In genomic region chr6:153002613-153003293, GRCh38 we compare ENCODE assay signal across 8 cellular contexts. TPM values are rescaled to one million over a fixed set of nuclear protein-coding genes. Genes with fewer than 3 reads are reported as not detected.
DNase-seq lines count a peak whose midpoint lies in the region; ATAC-seq and TF ChIP-seq lines count a peak whose summit lies in the region.

Gene MTRF1L, minus strand, starts transcription at chr6:153002709. Its CDS starts 24 bp downstream, at chr6:153002685.

- H3K9ac ChIP-seq in mucosa of stomach (ENCODE audit: low read length) = peak within 1 kb of the TSS; percentile 75

- POLR2A ChIA-PET in Panc1 (lab: Charles Lee) = no interaction called here

- peaks cover 13% of the 10 kb centered on the region for H3K36me3 Mint-ChIP-seq in activated T-cell treated with anti-CD3 and anti-CD28 coated beads, Interleukin-2, amount 50 U/mL, for 4 hours (ENCODE audit: insufficient read depth)

- H3K9me3 Mint-ChIP-seq in activated T-cell treated with anti-CD3 and anti-CD28 coated beads, Interleukin-2, amount 50 U/mL, for 4 hours = no peaks in the 10 kb centered on the region

- H3K27me3 ChIP-seq in Panc1 (ENCODE audit: control insufficient read depth, insufficient read depth, low read length) (no peaks in the 10 kb centered on the region), esophagus (ENCODE audit: control insufficient read depth in 1 of 2, insufficient read depth in 2 of 2, low read length in 2 of 2) (no peaks in the 10 kb centered on the region), mucosa of stomach (ENCODE audit: control insufficient read depth, insufficient read depth, low read length) (no peaks in the 10 kb centered on the region)

- in situ Hi-C loops in Panc1 (cut with HindIII; ENCODE audit: low pct_unique_long_range_greater_than_20kb, low sequenced_read_pairs) = no loop called here

- peaks cover 38% of the 10 kb centered on the region for H3K4me1 Mint-ChIP-seq in activated T-cell treated with anti-CD3 and anti-CD28 coated beads, Interleukin-2, amount 50 U/mL, for 4 hours (ENCODE audit: low read depth)

- H3K36me3 ChIP-seq in Panc1 (ENCODE audit: control insufficient read depth, insufficient read depth, low read length) (peaks cover 23% of the 10 kb centered on the region), esophagus (ENCODE audit: control insufficient read depth in 2 of 2, insufficient read depth in 2 of 2, low read length in 1 of 2) (no peaks in the 10 kb centered on the region), mucosa of stomach (ENCODE audit: control insufficient read depth, insufficient read depth, low read length) (no peaks in the 10 kb centered on the region)

- no peaks in the 10 kb centered on the region for H3K27me3 Mint-ChIP-seq in activated T-cell treated with anti-CD3 and anti-CD28 coated beads, Interleukin-2, amount 50 U/mL, for 4 hours (ENCODE audit: low read depth)

- TSS peak; percentile 71 for BruUV-seq in Panc1 (replicated peaks; lab: Mats Ljungman, UMichigan)

- H3K4me3 ChIP-seq in Jurkat, Clone E6-1 (ENCODE audit: low read length) = peak within 1 kb of the TSS; percentile 72
- H3K4me3 ChIP-seq in Panc1 (ENCODE audit: low read depth in 2 of 2, low read length in 2 of 2) (peak within 1 kb of the TSS; percentile 76 to 100), esophagus (ENCODE audit: low read depth in 1 of 2, low read length in 2 of 2) (peak within 1 kb of the TSS; percentile 75 to 82), mucosa of stomach (ENCODE audit: low read length) (peak within 1 kb of the TSS; percentile 71)

- H3K27ac ChIP-seq in Panc1 (ENCODE audit: low read length) (peak within 1 kb of the TSS; percentile 96), esophagus (ENCODE audit: low read depth in 2 of 2, low read length in 1 of 2) (peak within 1 kb of the TSS; percentile 92)

- CTCF ChIA-PET in Panc1 (lab: Charles Lee) = no interaction called here

- peak within 1 kb of the TSS; percentile 98 for H3K4me3 Mint-ChIP-seq in activated T-cell treated with anti-CD3 and anti-CD28 coated beads, Interleukin-2, amount 50 U/mL, for 4 hours

- peak; percentile 92 for ATAC-seq in GM21619 (IDR thresholded peaks at IDR 0.05; ENCODE audit: unreplicated experiment)
- peak; percentile 97 for ATAC-seq in Panc1
- peak; percentile 92 to 94 for ATAC-seq in activated T-cell treated with anti-CD3 and anti-CD28 coated beads, Interleukin-2, amount 50 U/mL, for 4 hours

- TF ChIP-seq CTCF in Panc1 (IDR thresholded peaks at IDR 0.05) = no peak

- intact Hi-C loops in Panc1 (cut with micrococcal nuclease; ENCODE audit: unreplicated experiment) = no loop called here

- DNase-seq in DMS153 treated with DMSO at 0.1 percent for 48 hours (lab: John Stamatoyannopoulos, UW; ENCODE audit: unreplicated experiment) (peak; percentile 88), Panc1 (ENCODE audit: low read depth, low spot score) (peak; percentile 82)
- DNase-seq in Jurkat, Clone E6-1 (ENCODE audit: low read depth, low spot score) = peak; percentile 96
- DNase-seq in activated T-cell treated with anti-CD3 and anti-CD28 coated beads, Interleukin-2, amount 50 U/mL, for 4 hours = peak; percentile 79
- DNase-seq in stimulated activated CD8-positive, alpha-beta memory T cell treated with anti-CD3 and anti-CD28 coated beads, Interleukin-7, amount 100 ng/mL, for 1 hour (ENCODE audit: low read depth in 2 of 2) = peak; percentile 63 to 70

- 0% methylated on average over 48 of the region's 48 CpGs for WGBS in esophagus, 2 donors

- peaks cover 18% of the 10 kb centered on the region for H3K4me1 ChIP-seq in Panc1 (ENCODE audit: control insufficient read depth, insufficient read depth, low read length)
- peaks cover 0 to 2% of the 10 kb centered on the region in 2 donors for H3K4me1 ChIP-seq in esophagus (ENCODE audit: control insufficient read depth in 2 of 2, insufficient read depth in 2 of 2, low read length in 1 of 2)
- peaks cover 10% of the 10 kb centered on the region for H3K4me1 ChIP-seq in mucosa of stomach (ENCODE audit: control insufficient read depth, insufficient read depth, low read length)

- H3K9me3 ChIP-seq in Panc1 (ENCODE audit: control insufficient read depth, insufficient read depth, low read depth, low read length) (no peaks in the 10 kb centered on the region), esophagus (ENCODE audit: control insufficient read depth in 2 of 2, insufficient read depth in 1 of 2, low read depth in 1 of 2, low read length in 1 of 2) (no peaks in the 10 kb centered on the region), mucosa of stomach (ENCODE audit: control insufficient read depth, low read length) (no peaks in the 10 kb centered on the region)

RNA-seq across cellular contexts. Expression of gene MTRF1L, which starts in this region (rescaled TPM):
- polyA plus RNA-seq in Jurkat, Clone E6-1 (2012; ENCODE audit: insufficient read depth, insufficient read length) = 13.8 TPM
- total RNA-seq in Panc1 (2021; ENCODE audit: unreplicated experiment) = 22.7 TPM
- 10.5 TPM for polyA plus RNA-seq in Panc1 (2012; ENCODE audit: insufficient read length)
- total RNA-seq in activated T-cell treated with anti-CD3 and anti-CD28 coated beads, Interleukin-2, amount 50 U/mL, for 4 hours = 10 to 100 TPM; 20.3 to 23.7 (median 21.6) TPM
- 1 to 10 TPM; 6.4 to 7.8 TPM for polyA plus RNA-seq in esophagus

Comparison
In these comparisons a context has a peak if more than half of its experiments do, and no peak if none do; other contexts are left out.
1. Peak in every context shown above with its lines: DNase-seq, ATAC-seq, H3K4me3 ChIP-seq and H3K27ac ChIP-seq.